Comparison of ENCODE assay signal across 1 cellular context in the genomic region with DNA sequence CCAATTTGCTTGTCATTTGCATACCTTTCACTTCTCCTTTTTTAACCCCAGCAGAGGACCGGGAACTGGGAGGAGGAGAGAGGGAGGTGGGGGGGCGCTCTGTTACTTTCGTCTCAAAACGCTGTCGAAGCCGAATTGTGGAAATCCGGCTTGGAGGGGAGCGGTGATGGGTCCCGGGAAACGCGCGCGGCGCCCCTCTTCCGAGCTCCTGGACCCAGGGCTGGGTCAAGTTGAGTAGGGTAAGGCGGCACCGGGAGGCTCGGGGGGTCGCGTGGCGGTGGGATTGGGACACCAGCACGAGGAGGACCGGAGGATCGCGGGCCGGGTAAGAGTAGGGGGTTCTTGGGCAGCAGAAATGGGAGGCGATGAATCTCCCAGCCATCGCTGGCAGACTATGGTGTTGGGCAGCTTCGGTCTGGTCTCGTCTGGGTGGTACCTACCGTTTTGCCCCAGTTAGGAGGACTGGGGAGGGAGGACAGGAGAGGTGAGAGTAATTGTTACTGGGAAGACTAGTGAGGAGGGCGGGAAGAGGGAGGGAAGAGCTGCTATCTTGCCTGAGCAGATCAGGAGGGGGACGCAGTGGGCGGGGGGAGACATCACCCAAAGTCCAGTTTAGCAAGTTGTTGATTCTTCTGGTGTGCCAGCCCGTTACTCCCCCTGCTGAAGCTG.
TF ChIP-seq lines count a peak whose summit lies in the region.

No MANE protein-coding gene starts in this region.

TF ChIP-seq in HEK293, 187 proteins besides CTCF, POLR2A, EP300 and RAD21 (continued from another document):
- TF ChIP-seq, protein P1, sequence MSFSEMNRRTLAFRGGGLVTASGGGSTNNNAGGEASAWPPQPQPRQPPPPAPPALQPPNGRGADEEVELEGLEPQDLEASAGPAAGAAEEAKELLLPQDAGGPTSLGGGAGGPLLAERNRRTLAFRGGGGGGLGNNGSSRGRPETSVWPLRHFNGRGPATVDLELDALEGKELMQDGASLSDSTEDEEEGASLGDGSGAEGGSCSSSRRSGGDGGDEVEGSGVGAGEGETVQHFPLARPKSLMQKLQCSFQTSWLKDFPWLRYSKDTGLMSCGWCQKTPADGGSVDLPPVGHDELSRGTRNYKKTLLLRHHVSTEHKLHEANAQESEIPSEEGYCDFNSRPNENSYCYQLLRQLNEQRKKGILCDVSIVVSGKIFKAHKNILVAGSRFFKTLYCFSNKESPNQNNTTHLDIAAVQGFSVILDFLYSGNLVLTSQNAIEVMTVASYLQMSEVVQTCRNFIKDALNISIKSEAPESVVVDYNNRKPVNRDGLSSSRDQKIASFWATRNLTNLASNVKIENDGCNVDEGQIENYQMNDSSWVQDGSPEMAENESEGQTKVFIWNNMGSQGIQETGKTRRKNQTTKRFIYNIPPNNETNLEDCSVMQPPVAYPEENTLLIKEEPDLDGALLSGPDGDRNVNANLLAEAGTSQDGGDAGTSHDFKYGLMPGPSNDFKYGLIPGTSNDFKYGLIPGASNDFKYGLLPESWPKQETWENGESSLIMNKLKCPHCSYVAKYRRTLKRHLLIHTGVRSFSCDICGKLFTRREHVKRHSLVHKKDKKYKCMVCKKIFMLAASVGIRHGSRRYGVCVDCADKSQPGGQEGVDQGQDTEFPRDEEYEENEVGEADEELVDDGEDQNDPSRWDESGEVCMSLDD (tag by site-specific recombination; IDR thresholded peaks at IDR 0.05), result 0 out of 2 replicates have a peak, but pooled peaks have one; percentile 29
- TF ChIP-seq ZNF341 (tag by site-specific recombination; IDR thresholded peaks at IDR 0.05; ENCODE audit: low read depth) (peak; percentile 96), SP3 (tag by site-specific recombination; IDR thresholded peaks at IDR 0.05) (peak; percentile 77), GLI2 (tag by site-specific recombination; IDR thresholded peaks at IDR 0.05; ENCODE audit: borderline replicate concordance, low read depth) (no peak), ZNF366 (tag by site-specific recombination; conservative IDR thresholded peaks at IDR 0.05) (peak; percentile 73; the same call in 1 of the 2 replicates), ZBTB7A (tag by site-specific recombination; IDR thresholded peaks at IDR 0.05; ENCODE audit: low read depth) (0 out of 2 replicates have a peak, but pooled peaks have one; percentile 70), ZNF2 (tag by site-specific recombination; IDR thresholded peaks at IDR 0.05) (0 out of 2 replicates have a peak, but pooled peaks have one; percentile 46), KLF7 (tag by site-specific recombination; IDR thresholded peaks at IDR 0.05; ENCODE audit: borderline replicate concordance) (no peak), GLIS2 (tag by site-specific recombination; IDR thresholded peaks at IDR 0.05) (peak; percentile 52), PRDM1 (tag by site-specific recombination; IDR thresholded peaks at IDR 0.05) (0 out of 2 replicates have a peak, but pooled peaks have one; percentile 20), ZBTB20 (tag by site-specific recombination; IDR thresholded peaks at IDR 0.05) (peak; percentile 57; the same call in 1 of the 2 replicates), ZNF76 (tag by site-specific recombination; IDR thresholded peaks at IDR 0.05; ENCODE audit: borderline replicate concordance, low read depth) (0 out of 2 replicates have a peak, but pooled peaks have one; percentile 30), SP2 (tag by site-specific recombination; IDR thresholded peaks at IDR 0.05) (peak; percentile 73), ZNF660 (tag by site-specific recombination; IDR thresholded peaks at IDR 0.05) (0 out of 2 replicates have a peak, but pooled peaks have one; percentile 14), ZFP69B (tag by site-specific recombination; IDR thresholded peaks at IDR 0.05) (peak; percentile 14; the same call in 1 of the 2 replicates), KLF1 (tag by site-specific recombination; IDR thresholded peaks at IDR 0.05) (peak; percentile 49), WT1 (tag by site-specific recombination; IDR thresholded peaks at IDR 0.05) (peak; percentile 73), ZNF843 (tag by site-specific recombination; IDR thresholded peaks at IDR 0.05) (peak; percentile 40; the same call in 1 of the 2 replicates), MZF1 (tag by site-specific recombination; IDR thresholded peaks at IDR 0.05; ENCODE audit: borderline replicate concordance) (peak; percentile 52; the same call in 1 of the 2 replicates), ZNF548 (tag by site-specific recombination; IDR thresholded peaks at IDR 0.05) (no peak), ZNF335 (tag by site-specific recombination; conservative IDR thresholded peaks at IDR 0.05) (peak; percentile 89), BCL11A (tag by site-specific recombination; IDR thresholded peaks at IDR 0.05; ENCODE audit: low read depth) (no peak), SCRT2 (tag by site-specific recombination; IDR thresholded peaks at IDR 0.05) (peak; percentile 52; the same call in 1 of the 2 replicates), ZNF133 (tag by site-specific recombination; IDR thresholded peaks at IDR 0.05) (no peak), ZFHX2 (tag by site-specific recombination; conservative IDR thresholded peaks at IDR 0.05) (peak; percentile 67), ZBTB48 (tag by site-specific recombination; IDR thresholded peaks at IDR 0.05) (0 out of 2 replicates have a peak, but pooled peaks have one; percentile 7)
- TF ChIP-seq, protein P2, sequence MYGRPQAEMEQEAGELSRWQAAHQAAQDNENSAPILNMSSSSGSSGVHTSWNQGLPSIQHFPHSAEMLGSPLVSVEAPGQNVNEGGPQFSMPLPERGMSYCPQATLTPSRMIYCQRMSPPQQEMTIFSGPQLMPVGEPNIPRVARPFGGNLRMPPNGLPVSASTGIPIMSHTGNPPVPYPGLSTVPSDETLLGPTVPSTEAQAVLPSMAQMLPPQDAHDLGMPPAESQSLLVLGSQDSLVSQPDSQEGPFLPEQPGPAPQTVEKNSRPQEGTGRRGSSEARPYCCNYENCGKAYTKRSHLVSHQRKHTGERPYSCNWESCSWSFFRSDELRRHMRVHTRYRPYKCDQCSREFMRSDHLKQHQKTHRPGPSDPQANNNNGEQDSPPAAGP (tag by site-specific recombination; IDR thresholded peaks at IDR 0.05), result peak; percentile 59; the same call in 1 of the 2 replicates
- TF ChIP-seq, protein P3, sequence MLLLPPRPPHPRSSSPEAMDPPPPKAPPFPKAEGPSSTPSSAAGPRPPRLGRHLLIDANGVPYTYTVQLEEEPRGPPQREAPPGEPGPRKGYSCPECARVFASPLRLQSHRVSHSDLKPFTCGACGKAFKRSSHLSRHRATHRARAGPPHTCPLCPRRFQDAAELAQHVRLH (tag by site-specific recombination; IDR thresholded peaks at IDR 0.05), result 0 out of 2 replicates have a peak, but pooled peaks have one; percentile 16
- TF ChIP-seq, protein P4, sequence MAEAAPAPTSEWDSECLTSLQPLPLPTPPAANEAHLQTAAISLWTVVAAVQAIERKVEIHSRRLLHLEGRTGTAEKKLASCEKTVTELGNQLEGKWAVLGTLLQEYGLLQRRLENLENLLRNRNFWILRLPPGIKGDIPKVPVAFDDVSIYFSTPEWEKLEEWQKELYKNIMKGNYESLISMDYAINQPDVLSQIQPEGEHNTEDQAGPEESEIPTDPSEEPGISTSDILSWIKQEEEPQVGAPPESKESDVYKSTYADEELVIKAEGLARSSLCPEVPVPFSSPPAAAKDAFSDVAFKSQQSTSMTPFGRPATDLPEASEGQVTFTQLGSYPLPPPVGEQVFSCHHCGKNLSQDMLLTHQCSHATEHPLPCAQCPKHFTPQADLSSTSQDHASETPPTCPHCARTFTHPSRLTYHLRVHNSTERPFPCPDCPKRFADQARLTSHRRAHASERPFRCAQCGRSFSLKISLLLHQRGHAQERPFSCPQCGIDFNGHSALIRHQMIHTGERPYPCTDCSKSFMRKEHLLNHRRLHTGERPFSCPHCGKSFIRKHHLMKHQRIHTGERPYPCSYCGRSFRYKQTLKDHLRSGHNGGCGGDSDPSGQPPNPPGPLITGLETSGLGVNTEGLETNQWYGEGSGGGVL (tag by site-specific recombination; IDR thresholded peaks at IDR 0.05), result peak; percentile 97
- TF ChIP-seq, protein P5, sequence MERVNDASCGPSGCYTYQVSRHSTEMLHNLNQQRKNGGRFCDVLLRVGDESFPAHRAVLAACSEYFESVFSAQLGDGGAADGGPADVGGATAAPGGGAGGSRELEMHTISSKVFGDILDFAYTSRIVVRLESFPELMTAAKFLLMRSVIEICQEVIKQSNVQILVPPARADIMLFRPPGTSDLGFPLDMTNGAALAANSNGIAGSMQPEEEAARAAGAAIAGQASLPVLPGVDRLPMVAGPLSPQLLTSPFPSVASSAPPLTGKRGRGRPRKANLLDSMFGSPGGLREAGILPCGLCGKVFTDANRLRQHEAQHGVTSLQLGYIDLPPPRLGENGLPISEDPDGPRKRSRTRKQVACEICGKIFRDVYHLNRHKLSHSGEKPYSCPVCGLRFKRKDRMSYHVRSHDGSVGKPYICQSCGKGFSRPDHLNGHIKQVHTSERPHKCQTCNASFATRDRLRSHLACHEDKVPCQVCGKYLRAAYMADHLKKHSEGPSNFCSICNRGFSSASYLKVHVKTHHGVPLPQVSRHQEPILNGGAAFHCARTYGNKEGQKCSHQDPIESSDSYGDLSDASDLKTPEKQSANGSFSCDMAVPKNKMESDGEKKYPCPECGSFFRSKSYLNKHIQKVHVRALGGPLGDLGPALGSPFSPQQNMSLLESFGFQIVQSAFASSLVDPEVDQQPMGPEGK (tag by site-specific recombination; IDR thresholded peaks at IDR 0.05), result peak; percentile 66
- TF ChIP-seq, protein P6, sequence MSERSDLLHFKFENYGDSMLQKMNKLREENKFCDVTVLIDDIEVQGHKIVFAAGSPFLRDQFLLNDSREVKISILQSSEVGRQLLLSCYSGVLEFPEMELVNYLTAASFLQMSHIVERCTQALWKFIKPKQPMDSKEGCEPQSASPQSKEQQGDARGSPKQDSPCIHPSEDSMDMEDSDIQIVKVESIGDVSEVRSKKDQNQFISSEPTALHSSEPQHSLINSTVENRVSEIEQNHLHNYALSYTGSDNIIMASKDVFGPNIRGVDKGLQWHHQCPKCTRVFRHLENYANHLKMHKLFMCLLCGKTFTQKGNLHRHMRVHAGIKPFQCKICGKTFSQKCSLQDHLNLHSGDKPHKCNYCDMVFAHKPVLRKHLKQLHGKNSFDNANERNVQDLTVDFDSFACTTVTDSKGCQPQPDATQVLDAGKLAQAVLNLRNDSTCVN (tag by site-specific recombination; optimal IDR thresholded peaks at IDR 0.05), result peak; percentile 21
- TF ChIP-seq, protein P7, sequence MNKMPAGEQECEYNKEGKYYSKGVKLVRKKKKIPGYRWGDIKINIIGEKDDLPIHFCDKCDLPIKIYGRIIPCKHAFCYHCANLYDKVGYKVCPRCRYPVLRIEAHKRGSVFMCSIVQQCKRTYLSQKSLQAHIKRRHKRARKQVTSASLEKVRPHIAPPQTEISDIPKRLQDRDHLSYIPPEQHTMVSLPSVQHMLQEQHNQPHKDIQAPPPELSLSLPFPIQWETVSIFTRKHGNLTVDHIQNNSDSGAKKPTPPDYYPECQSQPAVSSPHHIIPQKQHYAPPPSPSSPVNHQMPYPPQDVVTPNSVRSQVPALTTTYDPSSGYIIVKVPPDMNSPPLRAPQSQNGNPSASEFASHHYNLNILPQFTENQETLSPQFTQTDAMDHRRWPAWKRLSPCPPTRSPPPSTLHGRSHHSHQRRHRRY (tag by site-specific recombination; IDR thresholded peaks at IDR 0.05), result no peak
- TF ChIP-seq, protein P8, sequence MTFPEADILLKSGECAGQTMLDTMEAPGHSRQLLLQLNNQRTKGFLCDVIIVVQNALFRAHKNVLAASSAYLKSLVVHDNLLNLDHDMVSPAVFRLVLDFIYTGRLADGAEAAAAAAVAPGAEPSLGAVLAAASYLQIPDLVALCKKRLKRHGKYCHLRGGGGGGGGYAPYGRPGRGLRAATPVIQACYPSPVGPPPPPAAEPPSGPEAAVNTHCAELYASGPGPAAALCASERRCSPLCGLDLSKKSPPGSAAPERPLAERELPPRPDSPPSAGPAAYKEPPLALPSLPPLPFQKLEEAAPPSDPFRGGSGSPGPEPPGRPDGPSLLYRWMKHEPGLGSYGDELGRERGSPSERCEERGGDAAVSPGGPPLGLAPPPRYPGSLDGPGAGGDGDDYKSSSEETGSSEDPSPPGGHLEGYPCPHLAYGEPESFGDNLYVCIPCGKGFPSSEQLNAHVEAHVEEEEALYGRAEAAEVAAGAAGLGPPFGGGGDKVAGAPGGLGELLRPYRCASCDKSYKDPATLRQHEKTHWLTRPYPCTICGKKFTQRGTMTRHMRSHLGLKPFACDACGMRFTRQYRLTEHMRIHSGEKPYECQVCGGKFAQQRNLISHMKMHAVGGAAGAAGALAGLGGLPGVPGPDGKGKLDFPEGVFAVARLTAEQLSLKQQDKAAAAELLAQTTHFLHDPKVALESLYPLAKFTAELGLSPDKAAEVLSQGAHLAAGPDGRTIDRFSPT (tag by site-specific recombination; IDR thresholded peaks at IDR 0.05), result peak; percentile 53; the same call in 1 of the 2 replicates
- TF ChIP-seq, protein P9, sequence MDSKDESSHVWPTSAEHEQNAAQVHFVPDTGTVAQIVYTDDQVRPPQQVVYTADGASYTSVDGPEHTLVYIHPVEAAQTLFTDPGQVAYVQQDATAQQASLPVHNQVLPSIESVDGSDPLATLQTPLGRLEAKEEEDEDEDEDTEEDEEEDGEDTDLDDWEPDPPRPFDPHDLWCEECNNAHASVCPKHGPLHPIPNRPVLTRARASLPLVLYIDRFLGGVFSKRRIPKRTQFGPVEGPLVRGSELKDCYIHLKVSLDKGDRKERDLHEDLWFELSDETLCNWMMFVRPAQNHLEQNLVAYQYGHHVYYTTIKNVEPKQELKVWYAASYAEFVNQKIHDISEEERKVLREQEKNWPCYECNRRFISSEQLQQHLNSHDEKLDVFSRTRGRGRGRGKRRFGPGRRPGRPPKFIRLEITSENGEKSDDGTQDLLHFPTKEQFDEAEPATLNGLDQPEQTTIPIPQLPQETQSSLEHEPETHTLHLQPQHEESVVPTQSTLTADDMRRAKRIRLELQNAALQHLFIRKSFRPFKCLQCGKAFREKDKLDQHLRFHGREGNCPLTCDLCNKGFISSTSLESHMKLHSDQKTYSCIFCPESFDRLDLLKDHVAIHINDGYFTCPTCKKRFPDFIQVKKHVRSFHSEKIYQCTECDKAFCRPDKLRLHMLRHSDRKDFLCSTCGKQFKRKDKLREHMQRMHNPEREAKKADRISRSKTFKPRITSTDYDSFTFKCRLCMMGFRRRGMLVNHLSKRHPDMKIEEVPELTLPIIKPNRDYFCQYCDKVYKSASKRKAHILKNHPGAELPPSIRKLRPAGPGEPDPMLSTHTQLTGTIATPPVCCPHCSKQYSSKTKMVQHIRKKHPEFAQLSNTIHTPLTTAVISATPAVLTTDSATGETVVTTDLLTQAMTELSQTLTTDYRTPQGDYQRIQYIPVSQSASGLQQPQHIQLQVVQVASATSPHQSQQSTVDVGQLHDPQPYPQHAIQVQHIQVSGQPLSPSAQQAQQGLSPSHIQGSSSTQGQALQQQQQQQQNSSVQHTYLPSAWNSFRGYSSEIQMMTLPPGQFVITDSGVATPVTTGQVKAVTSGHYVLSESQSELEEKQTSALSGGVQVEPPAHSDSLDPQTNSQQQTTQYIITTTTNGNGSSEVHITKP (tag by site-specific recombination; IDR thresholded peaks at IDR 0.05), result peak; percentile 93
